Comparison of ENCODE assay signal across 7 cellular contexts in the genomic region with DNA sequence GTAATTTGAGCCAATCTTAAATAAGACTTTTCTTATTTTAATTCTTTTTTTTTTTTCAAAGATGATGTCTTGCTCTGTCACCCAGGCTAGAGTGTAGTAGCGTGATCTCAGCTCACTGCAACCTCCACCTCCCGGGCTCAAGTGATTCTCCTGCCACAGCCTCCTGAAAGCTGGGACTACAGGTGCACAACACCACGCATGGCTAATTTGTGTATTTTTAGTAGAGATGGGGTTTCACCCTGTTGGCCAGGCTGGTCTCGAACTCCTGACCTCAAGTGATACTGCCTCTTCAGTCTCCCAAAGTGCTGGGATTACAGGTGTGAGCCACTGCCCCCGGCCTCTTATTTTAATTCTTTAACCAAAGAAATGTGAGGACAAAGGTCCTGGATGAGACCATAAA. TPM values are rescaled to one million over a fixed set of nuclear protein-coding genes. Genes with fewer than 3 reads are reported as not detected.
DNase-seq lines count a peak whose midpoint lies in the region; ATAC-seq and TF ChIP-seq lines count a peak whose summit lies in the region.
"Not testable (repeated sequence)": the region's sequence is repeated elsewhere in the genome, so short reads cannot be mapped to it uniquely, and the experiment has no call there.

No MANE protein-coding gene starts in this region.

- not testable (repeated sequence) for H3K9me3 ChIP-seq in OCI-LY3 (ENCODE audit: insufficient read depth, low read length); left ventricle myocardium inferior (replicated peaks)

- H2AFZ ChIP-seq in OCI-LY3 (ENCODE audit: low read depth, low read length): not testable (repeated sequence)

- H3K4me2 ChIP-seq in OCI-LY3 (ENCODE audit: low read length): peak overlapping the region; percentile 66

- not testable (repeated sequence) for H3K27me3 ChIP-seq in OCI-LY3 (ENCODE audit: low read depth, low read length); left ventricle myocardium inferior (ENCODE audit: low read depth)

- ATAC-seq in GM18511 (IDR thresholded peaks at IDR 0.05; ENCODE audit: unreplicated experiment) (peak; percentile 42), GM19351 (IDR thresholded peaks at IDR 0.05; ENCODE audit: unreplicated experiment) (peak; percentile 25), GM21717 (IDR thresholded peaks at IDR 0.05; ENCODE audit: unreplicated experiment) (peak; percentile 19), HG02798 (IDR thresholded peaks at IDR 0.05; ENCODE audit: poor library complexity, unreplicated experiment) (peak; percentile 25), HG03175 (IDR thresholded peaks at IDR 0.05; ENCODE audit: unreplicated experiment) (peak; percentile 12)

- H3K4me1 ChIP-seq in OCI-LY3 (ENCODE audit: low read length): peaks cover 84% of the 10 kb centered on the region
- not testable (repeated sequence) for H3K4me1 ChIP-seq in left ventricle myocardium inferior

- not testable (repeated sequence) for DNase-seq in left ventricle myocardium inferior

- TF ChIP-seq CTCF in OCI-LY3 (IDR thresholded peaks at IDR 0.05; ENCODE audit: low read depth, low read length); left ventricle myocardium inferior (IDR thresholded peaks at IDR 0.05; ENCODE audit: borderline replicate concordance): not testable (repeated sequence)

- not testable (repeated sequence) for H4K20me1 ChIP-seq in OCI-LY3 (ENCODE audit: insufficient read depth, low read length)

- H3K27ac ChIP-seq in OCI-LY3 (ENCODE audit: low read length) (peak overlapping the region; percentile 96), left ventricle myocardium inferior (replicated peaks) (peak overlapping the region; percentile 40)

- H3K79me2 ChIP-seq in OCI-LY3 (ENCODE audit: low read length): not testable (repeated sequence)

- peak overlapping the region; percentile 62; the same call in 1 of the 2 replicates for H3K9ac ChIP-seq in OCI-LY3 (ENCODE audit: low read length)

- intact Hi-C loops in left ventricle myocardium inferior (cut with micrococcal nuclease): not testable (repeated sequence)

- H3K4me3 ChIP-seq in OCI-LY3 (ENCODE audit: low read length): peak overlapping the region; percentile 22; the same call in 1 of the 2 replicates
- not testable (repeated sequence) for H3K4me3 ChIP-seq in left ventricle myocardium inferior

- H3K36me3 ChIP-seq in OCI-LY3 (replicated peaks; ENCODE audit: low read depth, low read length); left ventricle myocardium inferior: not testable (repeated sequence)

RNA-seq across cellular contexts. Expression of a gene that starts 20.8 kb away (rescaled TPM):
- 5.3 TPM for total RNA-seq in left ventricle myocardium inferior

RNA-seq across cellular contexts. Expression of a gene that starts 25.9 kb away (rescaled TPM):
- total RNA-seq in left ventricle myocardium inferior: 55.2 TPM
